17 cellular contexts compared by ENCODE assay signal in the genomic region with DNA sequence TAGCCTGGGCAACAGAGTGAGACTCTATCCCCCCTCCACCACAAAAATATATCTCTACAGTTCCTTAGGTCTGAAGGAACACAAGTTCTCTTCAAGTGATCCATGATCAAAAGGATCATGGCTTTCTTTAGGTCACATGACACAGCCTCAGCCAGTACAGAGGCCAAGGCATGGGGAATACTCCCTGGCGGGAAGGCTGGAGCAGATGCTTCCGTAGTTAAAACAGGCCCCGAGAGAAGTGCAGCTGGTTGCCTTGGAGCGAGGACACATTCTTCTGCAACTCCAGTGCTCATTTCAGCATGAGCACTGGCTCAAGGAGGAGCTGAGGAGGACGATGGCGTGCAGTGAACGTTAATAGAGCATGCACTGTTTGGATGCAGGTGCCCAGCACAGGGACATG.
DNase-seq lines count a peak whose midpoint lies in the region; TF ChIP-seq lines count a peak whose summit lies in the region.
"Had no signal": no experiment of that assay in that cellular context is flagged by ENCODE, and none has a peak within 500 bp of the region (broad histone marks: within the 10 kb centered on the region; RNA-seq: fewer than 3 reads in every experiment).

No MANE protein-coding gene starts in this region.

- no peak overlapping the region for H3K4me2 ChIP-seq in parathyroid adenoma (ENCODE audit: low read length)

- peak overlapping the region; percentile 6 for H2AFZ ChIP-seq in parathyroid adenoma

- peaks cover 12% of the 10 kb centered on the region for H3K4me1 ChIP-seq in parathyroid adenoma

- TF ChIP-seq CTCF in parathyroid adenoma (IDR thresholded peaks at IDR 0.05) (no peak), coronary artery (IDR thresholded peaks at IDR 0.05) (no peak)

- H3K27me3 ChIP-seq in parathyroid adenoma (ENCODE audit: control insufficient read depth, insufficient read depth, low read length), result no peaks in the 10 kb centered on the region
- H3K27me3 ChIP-seq: adrenal gland, esophagus squamous epithelium, suprapubic skin had no signal

- DNase-seq in ELF-1 (ENCODE audit: low read depth, low spot score), result peak; percentile 17
- DNase-seq in caudate nucleus (lab: John Stamatoyannopoulos, UW), result peak in 2 of 61 donors; percentile 41 to 82
- DNase-seq in AG08395 (ENCODE audit: low spot score), result no peak
- no peak for DNase-seq in NCI-H82 treated with DMSO at 0.1 percent for 48 hours (lab: John Stamatoyannopoulos, UW; ENCODE audit: unreplicated experiment)
- no peak for DNase-seq in coronary artery (ENCODE audit: low spot score)
- DNase-seq: adrenal gland; central memory CD4-positive, alpha-beta T cell; effector CD8-positive, alpha-beta T cell; EL; esophagus squamous epithelium; immature natural killer cell; lower lobe of right lung; NCI-H146; stimulated activated CD4-positive, alpha-beta T cell treated with anti-CD3 and anti-CD28 coated beads, Interleukin-4, amount 100 ng/mL, for 4 hours had no signal

- H3K27ac ChIP-seq in caudate nucleus (ENCODE audit: low read depth, low read length) (peak overlapping the region; percentile 88), parathyroid adenoma (no peak overlapping the region), coronary artery (no peak overlapping the region)
- H3K27ac ChIP-seq: adrenal gland, esophagus squamous epithelium, lower lobe of right lung, skin epidermis, suprapubic skin had no signal

- H3K4me3 ChIP-seq in parathyroid adenoma (ENCODE audit: low read depth, low read length) (no peak overlapping the region), coronary artery (no peak overlapping the region)
- H3K4me3 ChIP-seq: adrenal gland, esophagus squamous epithelium, lower lobe of right lung, skin epidermis, suprapubic skin had no signal

- H3K36me3 ChIP-seq in parathyroid adenoma (ENCODE audit: control insufficient read depth, insufficient read depth, low read length), result no peaks in the 10 kb centered on the region
- H3K36me3 ChIP-seq: adrenal gland, suprapubic skin had no signal

- H3K9me3 ChIP-seq in parathyroid adenoma (ENCODE audit: control insufficient read depth, low read length), result no peaks in the 10 kb centered on the region
- H3K9me3 ChIP-seq: adrenal gland, esophagus squamous epithelium, lower lobe of right lung, suprapubic skin had no signal

- H3K79me2 ChIP-seq in parathyroid adenoma, result peaks cover 10% of the 10 kb centered on the region

- H3K9ac ChIP-seq in parathyroid adenoma, result no peak overlapping the region
